ENCODE assay signal across 1 cellular context in the genomic region with DNA sequence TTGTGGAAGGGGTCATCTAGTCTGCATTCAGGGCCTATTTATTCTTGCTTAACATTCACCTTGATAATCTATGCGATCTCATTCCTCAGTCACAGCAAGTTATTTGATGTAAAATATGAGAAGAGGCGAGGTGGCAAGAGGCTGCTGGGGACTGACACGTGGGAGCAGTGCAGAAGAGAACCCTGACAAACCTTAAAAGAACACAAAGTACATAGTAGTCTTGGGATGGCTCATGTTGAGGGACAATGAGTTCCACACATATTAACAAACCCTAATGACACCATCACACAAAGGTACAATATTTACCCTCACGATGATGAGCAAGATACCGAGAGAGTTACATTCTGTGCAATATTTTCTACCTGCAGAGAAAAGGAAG.
TF ChIP-seq lines count a peak whose summit lies in the region.

No MANE protein-coding gene starts in this region.

TF ChIP-seq in HCT116, 20 proteins besides CTCF, POLR2A, EP300 and RAD21 (continued from another document):
- TF ChIP-seq ELF1 (IDR thresholded peaks at IDR 0.05; ENCODE audit: borderline replicate concordance, low read depth), result no peak
- TF ChIP-seq CBX3 (IDR thresholded peaks at IDR 0.05; ENCODE audit: low read depth), result no peak
- TF ChIP-seq SRF (IDR thresholded peaks at IDR 0.05; ENCODE audit: low read depth), result no peak
- no peak for TF ChIP-seq JUND (IDR thresholded peaks at IDR 0.05)
- TF ChIP-seq SIN3A (IDR thresholded peaks at IDR 0.05; ENCODE audit: low read depth), result no peak
- no peak for TF ChIP-seq MAX (IDR thresholded peaks at IDR 0.05)
- TF ChIP-seq TCF7L2 (IDR thresholded peaks at IDR 0.05; ENCODE audit: borderline replicate concordance, extremely low read depth, insufficient read depth, insufficient read length), result no peak
- no peak for TF ChIP-seq POLR2AphosphoS5 (IDR thresholded peaks at IDR 0.05; ENCODE audit: low read depth, low read length)
